In the genomic region with DNA sequence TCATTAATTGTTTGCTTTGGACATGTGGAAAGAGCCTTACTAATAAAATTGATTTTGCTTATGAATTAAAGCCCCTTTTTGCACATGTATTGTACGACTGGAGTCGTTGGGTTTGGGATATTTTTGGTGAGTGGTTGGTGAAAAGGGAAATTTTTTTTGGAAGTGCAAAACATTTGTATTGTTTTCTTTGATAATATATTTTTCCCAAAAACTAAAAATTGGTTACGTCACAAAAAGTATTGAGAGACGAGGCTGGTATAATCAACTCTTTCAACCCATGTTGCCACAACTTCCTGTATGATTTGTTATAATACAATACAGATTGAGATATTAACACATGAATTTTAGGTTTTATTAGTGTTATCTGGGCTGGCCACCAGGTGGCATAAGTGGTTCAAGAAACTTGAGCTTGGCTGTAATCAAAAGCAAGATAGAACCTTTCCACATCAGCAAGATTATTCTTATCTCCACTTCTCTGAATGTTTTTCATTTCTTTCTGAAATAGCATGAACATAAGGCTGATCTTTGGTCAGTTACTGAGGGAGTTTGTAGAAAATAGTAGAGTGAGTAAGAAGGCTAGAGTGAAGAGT, we compare ENCODE assay signal across 8 cellular contexts. TPM values are rescaled to one million over a fixed set of nuclear protein-coding genes. Genes with fewer than 3 reads are reported as not detected.
DNase-seq lines count a peak whose midpoint lies in the region; ATAC-seq and TF ChIP-seq lines count a peak whose summit lies in the region.

No MANE protein-coding gene starts in this region.

- no peak overlapping the region for H3K4me3 ChIP-seq in GM23248
- no peak overlapping the region for H3K4me3 ChIP-seq in effector memory CD4-positive, alpha-beta T cell (ENCODE audit: insufficient read depth, low read depth, low read length, poor library complexity, severe bottlenecking)
- no peak overlapping the region for H3K4me3 ChIP-seq in mucosa of descending colon

- H3K36me3 Mint-ChIP-seq in stimulated activated memory B cell treated with anti-CD40 and anti-IgM and Interleukin-4, amounts not matched to agents 10 μg/mL and 1 μg/mL and 100 μg/mL, for 72 hours, result peaks cover 61% of the 10 kb centered on the region

- H3K9me2 ChIP-seq in GM23248 (ENCODE audit: insufficient read depth), result no peaks in the 10 kb centered on the region

- WGBS in GM23248 (ENCODE audit: low coverage in 1 of 2, low lambda C conversion rate in 2 of 2, missing lambda C conversion rate in 2 of 2), 2 experiments, result 9 to 10% methylated on average over 4 of the region's 4 CpGs

- in situ Hi-C loops in GM23248 (cut with MboI), result no loop called here

- no peak for TF ChIP-seq CTCF in mucosa of descending colon (IDR thresholded peaks at IDR 0.05)

- ATAC-seq in mucosa of descending colon, result peak; percentile 68
- peak; percentile 50 for ATAC-seq in stimulated activated memory B cell treated with anti-CD40 and anti-IgM and Interleukin-4, amounts not matched to agents 10 μg/mL and 1 μg/mL and 100 μg/mL, for 72 hours

- H2AFZ ChIP-seq in GM23248, result no peak overlapping the region

- H3F3A ChIP-seq in GM23248 (ENCODE audit: insufficient read depth), result peaks cover 37% of the 10 kb centered on the region

- no peak overlapping the region for H3K27ac Mint-ChIP-seq in stimulated activated memory B cell treated with anti-CD40 and anti-IgM and Interleukin-4, amounts not matched to agents 10 μg/mL and 1 μg/mL and 100 μg/mL, for 72 hours

- DNase-seq in AG08396 (ENCODE audit: low spot score) (peak; percentile 41), GM23248 (peak; percentile 75), NCI-H69 (lab: John Stamatoyannopoulos, UW) (peak; percentile 77), mucosa of descending colon (peak in 2 of 3 donors; percentile 36 to 79), GM19240 (ENCODE audit: insufficient read length, low spot score) (no peak)
- DNase-seq in activated CD4-positive, alpha-beta T cell treated with anti-CD3 and anti-CD28 coated beads, Interleukin-2, amount 50 U/mL, for 1 hour, result peak; percentile 66
- DNase-seq in effector memory CD4-positive, alpha-beta T cell, result peak; percentile 11 to 44 (median 28)

- H3K9ac ChIP-seq in GM23248, result no peak overlapping the region

- H3K27me3 ChIP-seq in GM23248 (replicated peaks; ENCODE audit: insufficient read depth), result no peaks in the 10 kb centered on the region
- no peaks in the 10 kb centered on the region for H3K27me3 ChIP-seq in effector memory CD4-positive, alpha-beta T cell (replicated peaks; ENCODE audit: control insufficient read depth, insufficient read depth, low read length, poor library complexity, severe bottlenecking)

- no peak overlapping the region for H3K4me3 Mint-ChIP-seq in stimulated activated memory B cell treated with anti-CD40 and anti-IgM and Interleukin-4, amounts not matched to agents 10 μg/mL and 1 μg/mL and 100 μg/mL, for 72 hours

- H3K27me3 Mint-ChIP-seq in stimulated activated memory B cell treated with anti-CD40 and anti-IgM and Interleukin-4, amounts not matched to agents 10 μg/mL and 1 μg/mL and 100 μg/mL, for 72 hours, result no peaks in the 10 kb centered on the region

- no peaks in the 10 kb centered on the region for H4K20me1 ChIP-seq in GM23248 (ENCODE audit: insufficient read depth)

- peaks cover 13% of the 10 kb centered on the region for H3K4me1 Mint-ChIP-seq in stimulated activated memory B cell treated with anti-CD40 and anti-IgM and Interleukin-4, amounts not matched to agents 10 μg/mL and 1 μg/mL and 100 μg/mL, for 72 hours

- no peaks in the 10 kb centered on the region for H3K9me3 Mint-ChIP-seq in stimulated activated memory B cell treated with anti-CD40 and anti-IgM and Interleukin-4, amounts not matched to agents 10 μg/mL and 1 μg/mL and 100 μg/mL, for 72 hours

- no peaks in the 10 kb centered on the region for H3K9me3 ChIP-seq in GM23248 (ENCODE audit: low read depth)
- H3K9me3 ChIP-seq in effector memory CD4-positive, alpha-beta T cell (ENCODE audit: control insufficient read depth, low read length), result no peaks in the 10 kb centered on the region
- no peaks in the 10 kb centered on the region for H3K9me3 ChIP-seq in mucosa of descending colon

- H3K79me2 ChIP-seq in GM23248 (ENCODE audit: insufficient read depth), result no peaks in the 10 kb centered on the region

- H3K4me1 ChIP-seq in GM23248 (ENCODE audit: insufficient read depth), result no peaks in the 10 kb centered on the region
- H3K4me1 ChIP-seq in effector memory CD4-positive, alpha-beta T cell (ENCODE audit: control insufficient read depth, insufficient read depth, low read length, poor library complexity, severe bottlenecking), result no peaks in the 10 kb centered on the region
- H3K4me1 ChIP-seq in mucosa of descending colon (ENCODE audit: low read depth), result no peaks in the 10 kb centered on the region

- no peak overlapping the region for H3K27ac ChIP-seq in GM23248
- H3K27ac ChIP-seq in effector memory CD4-positive, alpha-beta T cell (ENCODE audit: insufficient read depth, low read length, poor library complexity, severe bottlenecking), result no peak overlapping the region

- H3K36me3 ChIP-seq in GM23248 (ENCODE audit: low read depth) (peaks cover 41% of the 10 kb centered on the region), mucosa of descending colon (ENCODE audit: low read depth) (peaks cover 12% of the 10 kb centered on the region)
- H3K36me3 ChIP-seq in effector memory CD4-positive, alpha-beta T cell (ENCODE audit: control insufficient read depth, insufficient read depth, low read length), result peaks cover 59% of the 10 kb centered on the region

- H3K4me2 ChIP-seq in GM23248 (ENCODE audit: unreplicated experiment), result no peak overlapping the region

- intact Hi-C loops in mucosa of descending colon (cut with DNase I, micrococcal nuclease), result loop anchor here (5.0 kb wide), 1 partner anchor 84 kb away; no protein-coding TSS in a partner anchor

RNA-seq across cellular contexts. Expression of a gene that starts 8.7 kb away (rescaled TPM):
- total RNA-seq in GM23248 (2014; rRNA removed; shearing (Covaris generic)), result 13.9 and 25.9 TPM in 2 replicates
- 39.9 TPM in 2 replicates for polyA plus RNA-seq in GM23248 (2016; fragmentation: Nextera tagmentation; extraction: Ambion mirVana)
- total RNA-seq in mucosa of descending colon, result 10 to 100 TPM; 29.1 to 35.3 (median 29.9) TPM

RNA-seq across cellular contexts. Expression of a gene that starts 42.7 kb away (rescaled TPM):
- total RNA-seq in GM23248 (2014; rRNA removed; shearing (Covaris generic)), result not detected in 2 replicates
- not detected in 2 replicates for polyA plus RNA-seq in GM23248 (2016; fragmentation: Nextera tagmentation; extraction: Ambion mirVana)
- 1 to 10 TPM in 2 of 3 donors, under 1 TPM in 1; 0.13 to 6.2 (median 1.2) TPM for total RNA-seq in mucosa of descending colon
